ENCODE assay signal across 8 cellular contexts in the genomic region with DNA sequence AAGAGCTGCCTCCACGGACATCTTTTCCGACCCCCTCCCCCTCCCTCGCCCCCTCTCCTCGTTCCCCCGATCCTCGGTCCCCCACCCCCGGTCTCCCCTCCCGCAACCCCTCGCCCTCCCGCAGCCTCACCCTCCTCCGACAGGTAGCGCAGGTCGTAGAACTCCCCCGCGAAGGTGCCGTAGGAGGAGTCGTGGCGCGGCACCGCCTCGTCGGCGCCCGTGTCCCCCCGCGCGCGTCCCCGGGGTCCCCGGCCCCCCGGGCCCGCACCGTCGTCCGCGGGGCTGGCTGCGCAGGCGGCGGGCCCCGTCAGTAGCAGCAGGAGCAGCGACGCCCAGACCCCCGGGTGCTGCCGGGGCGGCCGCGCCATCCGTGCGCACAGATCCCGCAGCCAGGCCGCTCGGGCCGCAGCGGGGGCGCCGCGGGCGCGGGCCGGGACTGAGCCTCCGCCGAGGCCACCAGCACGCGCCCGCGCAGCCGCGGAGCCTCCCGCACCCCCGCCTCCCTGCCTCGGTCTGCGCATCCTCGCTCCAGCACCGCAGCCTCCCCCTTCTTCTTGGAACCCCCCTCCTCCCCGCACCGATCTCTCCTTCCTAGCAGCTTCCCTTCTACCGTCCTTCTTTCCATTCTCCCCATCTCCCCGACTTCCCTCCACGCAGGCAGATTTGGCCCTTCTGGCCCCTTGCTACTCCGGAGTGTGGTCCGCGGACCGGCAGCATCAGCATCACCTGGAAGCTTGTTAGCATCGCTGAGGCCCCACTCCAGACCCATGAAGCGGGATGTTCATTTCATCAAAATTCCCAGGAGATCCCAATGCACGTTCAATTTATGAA. TPM values are rescaled to one million over a fixed set of nuclear protein-coding genes. Genes with fewer than 3 reads are reported as not detected.
DNase-seq lines count a peak whose midpoint lies in the region; ATAC-seq, FAIRE-seq and TF ChIP-seq lines count a peak whose summit lies in the region.

A gene with protein sequence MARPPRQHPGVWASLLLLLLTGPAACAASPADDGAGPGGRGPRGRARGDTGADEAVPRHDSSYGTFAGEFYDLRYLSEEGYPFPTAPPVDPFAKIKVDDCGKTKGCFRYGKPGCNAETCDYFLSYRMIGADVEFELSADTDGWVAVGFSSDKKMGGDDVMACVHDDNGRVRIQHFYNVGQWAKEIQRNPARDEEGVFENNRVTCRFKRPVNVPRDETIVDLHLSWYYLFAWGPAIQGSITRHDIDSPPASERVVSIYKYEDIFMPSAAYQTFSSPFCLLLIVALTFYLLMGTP (minus strand): TSS at position 479 of the 831 bp plus-strand sequence. CDS start 111 bp downstream, at position 368.

- H4K8ac ChIP-seq in H1 (ENCODE audit: extremely low read depth, insufficient read depth, low read length): peak within 1 kb of the TSS; percentile 65; the same call in 1 of the 2 replicates

- peaks cover 6% of the 10 kb centered on the region; the same call in 1 of the 2 replicates for H3K23me2 ChIP-seq in H1 (ENCODE audit: low read depth, low read length)

- peak within 1 kb of the TSS; percentile 47 for H3K4me3 ChIP-seq in left ventricle myocardium inferior
- H3K4me3 ChIP-seq in H1 (ENCODE audit: extremely low read depth in 1 of 4, insufficient read depth in 2 of 4, low read depth in 3 of 4, low read length in 4 of 4): peak within 1 kb of the TSS; percentile 45 to 67 (median 54)

- no peak for FAIRE-seq in H1 (lab: Jason Lieb, UNC)

- H3K9me3 Mint-ChIP-seq in naive thymus-derived CD8-positive, alpha-beta T cell: peaks cover 0 to 12% (median 7%) of the 10 kb centered on the region in 9 donors
- peaks cover 11% of the 10 kb centered on the region for H3K9me3 Mint-ChIP-seq in activated T-helper 2 cell treated with anti-CD3 and anti-CD28 coated beads, Interferon-gamma antibody, Interleukin-2, Interleukin-4, amounts not matched to agents 10 μg/mL and 5 μg/mL and 100 μg/mL, durations not matched to agents 14 hours and 24 hours and 36 hours
- no peaks in the 10 kb centered on the region for H3K9me3 Mint-ChIP-seq in Calu3 (ENCODE audit: low read depth, unreplicated experiment)

- H3K4me1 ChIP-seq in left ventricle myocardium inferior (no peaks in the 10 kb centered on the region), H1 (replicated peaks in 1 of 4; ENCODE audit: control insufficient read depth in 3 of 4, insufficient read depth in 4 of 4, low read length in 3 of 4) (peaks cover 0 to 2% (median 0%) of the 10 kb centered on the region in 4 experiments; a peak in 2 of 7 replicates)

- in situ Hi-C loops in ACHN (cut with HindIII; ENCODE audit: low pct_ligation_motif_present, low pct_unique_long_range_greater_than_20kb, low sequenced_read_pairs): no loop called here

- no peaks in the 10 kb centered on the region for H3K79me2 ChIP-seq in H1 (ENCODE audit: control insufficient read depth in 1 of 2, insufficient read depth in 2 of 2, low read length in 2 of 2)

- H2BK5ac ChIP-seq in H1 (ENCODE audit: low read depth, low read length): no peak within 1 kb of the TSS

- H3K27ac Mint-ChIP-seq in naive thymus-derived CD8-positive, alpha-beta T cell: no peak within 1 kb of the TSS
- no peak within 1 kb of the TSS for H3K27ac Mint-ChIP-seq in activated T-helper 2 cell treated with anti-CD3 and anti-CD28 coated beads, Interferon-gamma antibody, Interleukin-2, Interleukin-4, amounts not matched to agents 10 μg/mL and 5 μg/mL and 100 μg/mL, durations not matched to agents 14 hours and 24 hours and 36 hours
- H3K27ac Mint-ChIP-seq in Calu3 (ENCODE audit: unreplicated experiment): no peak within 1 kb of the TSS

- POLR2A ChIA-PET in H1 (lab: Charles Lee; ENCODE audit: partially characterized antibody): interaction anchor here (1.0 to 2.4 kb wide), 2 partner anchors 21 to 47 kb away, joined by 5 read pairs; a partner anchor contains a TSS
- POLR2A ChIA-PET in naive thymus-derived CD8-positive, alpha-beta T cell (lab: Charles Lee): interaction anchor here (0.6 kb wide), 1 partner anchor 138 kb away, joined by 5 read pairs; no protein-coding TSS in a partner anchor

- no peaks in the 10 kb centered on the region for H3K79me1 ChIP-seq in H1 (ENCODE audit: low read depth, low read length)

- intact Hi-C loops in left ventricle myocardium inferior (cut with micrococcal nuclease): no loop called here
- intact Hi-C loops in Right ventricle myocardium inferior (cut with DNase I): no loop called here
- intact Hi-C loops in activated T-helper 2 cell treated with anti-CD3 and anti-CD28 coated beads, Interferon-gamma antibody, Interleukin-2, Interleukin-4, amounts not matched to agents 10 μg/mL and 5 μg/mL and 100 μg/mL, durations not matched to agents 14 hours and 24 hours and 36 hours (cut with micrococcal nuclease): no loop called here
- intact Hi-C loops in Calu3 (cut with micrococcal nuclease; ENCODE audit: unreplicated experiment): no loop called here

- H2BK12ac ChIP-seq in H1 (ENCODE audit: low read depth, low read length): no peak within 1 kb of the TSS

- CTCF ChIA-PET in H1 (lab: Charles Lee; ENCODE audit: partially characterized antibody) (interaction anchor here (0.8 to 5.3 kb wide), 5 partner anchors 11 to 243 kb away, joined by 4 to 35 read pairs (median 7); no protein-coding TSS in a partner anchor), Calu3 (lab: Charles Lee) (no interaction called here)

- H2BK15ac ChIP-seq in H1 (ENCODE audit: low read length): no peak within 1 kb of the TSS

- no peak for DNase-seq in left ventricle myocardium inferior
- DNase-seq in Right ventricle myocardium inferior (ENCODE audit: missing footprints): no peak
- DNase-seq in H1 (ENCODE audit: low read depth in 1 of 2, low spot score in 2 of 2): peak in 1 of 2 experiments; percentile 66
- DNase-seq in naive thymus-derived CD8-positive, alpha-beta T cell: no peak
- no peak for DNase-seq in NAMALWA (ENCODE audit: low spot score)
- no peak for DNase-seq in activated T-helper 2 cell treated with anti-CD3 and anti-CD28 coated beads, Interferon-gamma antibody, Interleukin-2, Interleukin-4, amounts not matched to agents 10 μg/mL and 5 μg/mL and 100 μg/mL, durations not matched to agents 14 hours and 24 hours and 36 hours (ENCODE audit: low spot score)
- no peak for DNase-seq in ACHN
- no peak for DNase-seq in Calu3

- H4K20me1 ChIP-seq in H1 (replicated peaks in 1 of 2; ENCODE audit: control insufficient read depth in 1 of 2, insufficient read depth in 2 of 2, low read length in 2 of 2): no peaks in the 10 kb centered on the region

- H2BK120ac ChIP-seq in H1 (replicated peaks; ENCODE audit: low read depth, low read length): no peak within 1 kb of the TSS

- no peak within 1 kb of the TSS for H2BK20ac ChIP-seq in H1 (ENCODE audit: low read length)

- TF ChIP-seq CTCF in left ventricle myocardium inferior (IDR thresholded peaks at IDR 0.05; ENCODE audit: borderline replicate concordance) (no peak), H1 (IDR thresholded peaks at IDR 0.05; ENCODE audit: control extremely low read depth in 1 of 3, insufficient read depth in 1 of 3, low read depth in 1 of 3, low read length in 3 of 3) (no peak), Calu3 (IDR thresholded peaks at IDR 0.05; ENCODE audit: unreplicated experiment) (no peak)

- no peak within 1 kb of the TSS for H4K91ac ChIP-seq in H1 (replicated peaks; ENCODE audit: insufficient read length, low read length)

- H3K56ac ChIP-seq in H1 (replicated peaks; ENCODE audit: insufficient read length, low read depth, low read length): no peak within 1 kb of the TSS

- H3K27me3 ChIP-seq in left ventricle myocardium inferior (ENCODE audit: low read depth) (peaks cover 50% of the 10 kb centered on the region), H1 (replicated peaks in 1 of 4; ENCODE audit: control insufficient read depth in 3 of 4, extremely low read depth in 1 of 4, insufficient read depth in 3 of 4, low read length in 3 of 4) (peaks cover 6 to 23% (median 18%) of the 10 kb centered on the region in 4 experiments)

- no peak within 1 kb of the TSS for H3K23ac ChIP-seq in H1 (ENCODE audit: insufficient read length)

- ATAC-seq in Right ventricle myocardium inferior: no peak
- ATAC-seq in naive thymus-derived CD8-positive, alpha-beta T cell: no peak

- H3K36me3 Mint-ChIP-seq in naive thymus-derived CD8-positive, alpha-beta T cell: peaks cover 2 to 16% (median 4%) of the 10 kb centered on the region in 3 donors
- H3K36me3 Mint-ChIP-seq in activated T-helper 2 cell treated with anti-CD3 and anti-CD28 coated beads, Interferon-gamma antibody, Interleukin-2, Interleukin-4, amounts not matched to agents 10 μg/mL and 5 μg/mL and 100 μg/mL, durations not matched to agents 14 hours and 24 hours and 36 hours (ENCODE audit: low read depth): peaks cover 4% of the 10 kb centered on the region
- H3K36me3 Mint-ChIP-seq in Calu3 (ENCODE audit: insufficient read depth, unreplicated experiment): no peaks in the 10 kb centered on the region

- peak within 1 kb of the TSS; percentile 74 to 81 for H3K4me2 ChIP-seq in H1 (ENCODE audit: insufficient read depth in 1 of 2, low read depth in 2 of 2, low read length in 2 of 2)

- H3K9ac ChIP-seq in H1 (replicated peaks in 1 of 4; ENCODE audit: extremely low read depth in 1 of 4, low read depth in 3 of 4, low read length in 3 of 4): no peak within 1 kb of the TSS

- peaks cover 2 to 7% (median 5%) of the 10 kb centered on the region in 4 donors for H3K4me1 Mint-ChIP-seq in naive thymus-derived CD8-positive, alpha-beta T cell
- peaks cover 13% of the 10 kb centered on the region for H3K4me1 Mint-ChIP-seq in activated T-helper 2 cell treated with anti-CD3 and anti-CD28 coated beads, Interferon-gamma antibody, Interleukin-2, Interleukin-4, amounts not matched to agents 10 μg/mL and 5 μg/mL and 100 μg/mL, durations not matched to agents 14 hours and 24 hours and 36 hours (ENCODE audit: low read depth)
- no peaks in the 10 kb centered on the region for H3K4me1 Mint-ChIP-seq in Calu3 (ENCODE audit: low read depth, unreplicated experiment)

- H4K5ac ChIP-seq in H1 (ENCODE audit: insufficient read length, low read depth, low read length): no peak within 1 kb of the TSS

- H3K9me3 ChIP-seq in left ventricle myocardium inferior (replicated peaks) (peaks cover 10% of the 10 kb centered on the region), H1 (ENCODE audit: insufficient read depth in 2 of 2, low read depth in 1 of 2, low read length in 1 of 2) (peaks cover 6% of the 10 kb centered on the region in 2 experiments; a peak in 3 of 4 replicates)

- BruUV-seq in Calu3 (replicated peaks; lab: Mats Ljungman, UMichigan): no TSS peak

- H3K4ac ChIP-seq in H1 (replicated peaks; ENCODE audit: insufficient read length, low read depth, low read length): no peak within 1 kb of the TSS

- no peak within 1 kb of the TSS for H3K27ac ChIP-seq in left ventricle myocardium inferior (replicated peaks)
- no peak within 1 kb of the TSS for H3K27ac ChIP-seq in H1 (ENCODE audit: low read depth, low read length)

- no peak for TF ChIP-seq RAD21 in H1 (IDR thresholded peaks at IDR 0.05 in 1 of 2, conservative IDR thresholded peaks at IDR 0.05 in 1 of 2; ENCODE audit: low read depth in 2 of 2, low read length in 2 of 2)

- TF ChIP-seq POLR2A in H1 (IDR thresholded peaks at IDR 0.05; ENCODE audit: control extremely low read depth in 1 of 2, low read depth in 2 of 2, low read length in 2 of 2): no peak

- H3K14ac ChIP-seq in H1 (ENCODE audit: insufficient read length): no peak within 1 kb of the TSS

- 11% methylated on average over 31 of the region's 86 CpGs; no CpG with 5 or more reads in 1 of the 2 experiments for WGBS in H1 (ENCODE audit: extremely low coverage in 1 of 2, insufficient coverage in 1 of 2, insufficient read length in 1 of 2, insufficient replicate concordance in 2 of 2, low coverage in 1 of 2, low lambda C conversion rate in 2 of 2, missing lambda C conversion rate in 1 of 2), 2 experiments

- H3K36me3 ChIP-seq in left ventricle myocardium inferior (no peaks in the 10 kb centered on the region), H1 (ENCODE audit: control insufficient read depth in 2 of 4, insufficient read depth in 4 of 4, low read length in 3 of 4) (no peaks in the 10 kb centered on the region; a peak in 1 of 8 replicates)

- H2AK5ac ChIP-seq in H1 (ENCODE audit: low read depth, low read length): no peak within 1 kb of the TSS

- H2AFZ ChIP-seq in H1 (ENCODE audit: low read length): 0 out of 2 replicates have a peak within 1 kb of the TSS, but pooled peaks have one; percentile 42

- peak within 1 kb of the TSS; percentile 40 for H3K18ac ChIP-seq in H1 (ENCODE audit: extremely low read depth, low read length)

- peak within 1 kb of the TSS in 8 of 10 donors; percentile 43 to 92 (median 71) for H3K4me3 Mint-ChIP-seq in naive thymus-derived CD8-positive, alpha-beta T cell
- no peak within 1 kb of the TSS for H3K4me3 Mint-ChIP-seq in activated T-helper 2 cell treated with anti-CD3 and anti-CD28 coated beads, Interferon-gamma antibody, Interleukin-2, Interleukin-4, amounts not matched to agents 10 μg/mL and 5 μg/mL and 100 μg/mL, durations not matched to agents 14 hours and 24 hours and 36 hours (ENCODE audit: low read depth)
- H3K4me3 Mint-ChIP-seq in Calu3 (ENCODE audit: low read depth, unreplicated experiment): no peak within 1 kb of the TSS

- TF ChIP-seq EP300 in H1 (IDR thresholded peaks at IDR 0.05; ENCODE audit: borderline replicate concordance in 1 of 2, low read depth in 2 of 2, low read length in 2 of 2): no peak

- peaks cover 41 to 86% (median 52%) of the 10 kb centered on the region in 5 donors for H3K27me3 Mint-ChIP-seq in naive thymus-derived CD8-positive, alpha-beta T cell
- peaks cover 66% of the 10 kb centered on the region for H3K27me3 Mint-ChIP-seq in activated T-helper 2 cell treated with anti-CD3 and anti-CD28 coated beads, Interferon-gamma antibody, Interleukin-2, Interleukin-4, amounts not matched to agents 10 μg/mL and 5 μg/mL and 100 μg/mL, durations not matched to agents 14 hours and 24 hours and 36 hours (ENCODE audit: low read depth)
- peaks cover 16% of the 10 kb centered on the region for H3K27me3 Mint-ChIP-seq in Calu3 (ENCODE audit: unreplicated experiment)

RNA-seq across cellular contexts. Expression of the gene that starts here (rescaled TPM):
- total RNA-seq in left ventricle myocardium inferior: 2.5 TPM
- 1.8 TPM for total RNA-seq in Right ventricle myocardium inferior
- total RNA-seq in H1 (2021; fragmentation: NEBNext Ultra II Directional; extraction: Animal tissue kit (Norgen Biotek cat#: 25700)): 2.1 and 2.2 TPM in 2 replicates
- polyA plus RNA-seq in H1 (2011; rRNA removed): 0.66 and 1.0 TPM in 2 replicates
- 0.62 TPM for polyA plus RNA-seq in H1 (2011; cell fraction: cytosol; rRNA removed)
- polyA plus RNA-seq in H1 (2011; cell fraction: nucleus; rRNA removed): 0.63 TPM
- polyA plus RNA-seq in H1 (2012, experiment 1 of 2): 0.64 to 1.2 TPM (median 1.1 TPM) in 4 replicates
- polyA plus RNA-seq in H1 (2012, experiment 2 of 2): 1.0 TPM
- polyA plus RNA-seq in H1 (2013, experiment 1 of 2): 0.53 TPM
- polyA plus RNA-seq in H1 (2013, experiment 2 of 2): 0.55 TPM
- 0.85 and 3.1 TPM in 2 replicates for polyA minus RNA-seq in H1 (2011; rRNA and poly(A)+ RNA removed)
- polyA minus RNA-seq in H1 (2011; cell fraction: cytosol; rRNA and poly(A)+ RNA removed): 0.59 TPM
- 1.6 TPM for polyA minus RNA-seq in H1 (2011; cell fraction: nucleus; rRNA and poly(A)+ RNA removed)
- not detected for total RNA-seq in naive thymus-derived CD8-positive, alpha-beta T cell
- not detected for polyA plus RNA-seq in naive thymus-derived CD8-positive, alpha-beta T cell
- total RNA-seq in activated T-helper 2 cell treated with anti-CD3 and anti-CD28 coated beads, Interferon-gamma antibody, Interleukin-2, Interleukin-4, amounts not matched to agents 10 μg/mL and 5 μg/mL and 100 μg/mL, durations not matched to agents 14 hours and 24 hours and 36 hours: not detected in 2 replicates
- not detected in 2 replicates for total RNA-seq in Calu3 (2022)

Comparison
In these comparisons a context has a peak if more than half of its experiments do, and no peak if none do; other contexts are left out.
1. H3K4me3 Mint-ChIP-seq: peak in naive thymus-derived CD8-positive, alpha-beta T cell (8 of 10); none in activated T-helper 2 cell treated with anti-CD3 and anti-CD28 coated beads, Interferon-gamma antibody, Interleukin-2, Interleukin-4, amounts not matched to agents 10 μg/mL and 5 μg/mL and 100 μg/mL, durations not matched to agents 14 hours and 24 hours and 36 hours (single experiment) and Calu3 (single experiment).